ENCODE assay signal across 8 cellular contexts in the genomic region with DNA sequence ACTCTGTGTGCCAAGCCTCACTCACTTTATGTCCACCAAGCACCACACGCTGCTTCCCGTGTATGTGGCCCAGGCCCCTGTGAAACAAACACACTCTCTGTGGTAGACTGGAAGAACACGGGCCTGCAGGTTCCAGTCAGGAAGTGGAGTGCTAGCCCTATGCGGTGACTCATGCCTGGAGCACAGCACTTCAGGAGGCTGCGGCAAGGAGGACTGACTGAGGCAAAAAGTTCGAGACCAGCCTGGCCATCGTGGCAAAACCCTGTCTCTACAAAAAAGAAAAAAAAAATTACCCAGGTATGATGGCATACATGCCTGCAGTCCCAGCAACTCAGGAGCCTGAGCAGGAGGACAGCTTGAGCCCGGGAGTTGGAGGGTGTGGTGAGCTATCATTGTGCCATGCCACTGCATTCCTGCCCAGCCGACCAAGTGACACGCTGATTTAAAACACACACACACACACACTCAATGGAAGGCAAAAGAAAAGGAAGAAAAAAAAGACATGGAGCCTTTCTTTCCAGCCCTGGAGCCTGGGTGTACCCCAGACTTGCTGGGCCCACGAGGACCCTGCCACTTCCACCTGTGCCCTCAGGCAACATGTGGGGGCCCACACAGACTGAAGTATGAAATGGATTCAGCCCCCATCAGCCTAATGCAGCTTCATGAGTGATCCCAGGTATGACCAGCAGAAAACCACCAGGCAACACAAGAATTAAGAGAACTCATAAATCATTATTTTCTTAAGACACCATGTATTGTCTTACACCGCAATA.
DNase-seq lines count a peak whose midpoint lies in the region; ATAC-seq and TF ChIP-seq lines count a peak whose summit lies in the region.

No MANE protein-coding gene starts in this region.

- TF ChIP-seq CTCF in astrocyte of the cerebellum (IDR thresholded peaks at IDR 0.05; ENCODE audit: low read depth, low read length, missing control alignments): no peak

- H3K4me3 ChIP-seq in astrocyte of the cerebellum (ENCODE audit: low read depth, low read length): no peak overlapping the region

- peak; percentile 25 for DNase-seq in GM04504 (ENCODE audit: low read depth)
- peak; percentile 84 for DNase-seq in RPMI7951 (ENCODE audit: low read depth)
- peak; percentile 59 for DNase-seq in astrocyte of the cerebellum (ENCODE audit: low read depth)
- no peak for DNase-seq in left lobe of liver (ENCODE audit: low spot score)
- no peak for DNase-seq in NCI-H1417 (lab: John Stamatoyannopoulos, UW)
- DNase-seq in activated CD4-positive, CD25-positive, alpha-beta regulatory T cell treated with anti-CD3 and anti-CD28 coated beads, Interleukin-2, amount 50 U/mL, for 72 hours: no peak
- no peak for DNase-seq in NCI-H2081 treated with DMSO at 0.1 percent for 48 hours (lab: John Stamatoyannopoulos, UW)

- in situ Hi-C loops in astrocyte of the cerebellum (cut with HindIII; ENCODE audit: low sequenced_read_pairs): loop anchor here (5.0 kb wide), 1 partner anchor 73 kb away; no protein-coding TSS in a partner anchor

- peak; percentile 36 for ATAC-seq in left lobe of liver
- ATAC-seq in HG03469 (IDR thresholded peaks at IDR 0.05; ENCODE audit: unreplicated experiment): no peak

Comparison
In these comparisons a context has a peak if more than half of its experiments do, and no peak if none do; other contexts are left out.
1. DNase-seq: peak in GM04504 (single experiment), RPMI7951 (single experiment) and astrocyte of the cerebellum (single experiment); none in left lobe of liver (single experiment), NCI-H1417 (0 of 3), activated CD4-positive, CD25-positive, alpha-beta regulatory T cell treated with anti-CD3 and anti-CD28 coated beads, Interleukin-2, amount 50 U/mL, for 72 hours (single experiment) and NCI-H2081 treated with DMSO at 0.1 percent for 48 hours (single experiment).